In genomic region chr7:158266817-158267736, GRCh38 we compare ENCODE assay signal across 23 cellular contexts.
DNase-seq lines count a peak whose midpoint lies in the region; ATAC-seq and TF ChIP-seq lines count a peak whose summit lies in the region.
"Had no signal": no experiment of that assay in that cellular context is flagged by ENCODE, and none has a peak within 500 bp of the region (broad histone marks: within the 10 kb centered on the region; RNA-seq: fewer than 3 reads in every experiment).

No MANE protein-coding gene starts in this region.

- POLR2A ChIA-PET in activated naive CD8-positive, alpha-beta T cell treated with anti-CD3 and anti-CD28 coated beads, Interleukin-2, amount 10 ng/mL, durations not matched to agents 7 days and 5 days (lab: Charles Lee), result no interaction called here

- ATAC-seq in activated naive CD8-positive, alpha-beta T cell treated with anti-CD3 and anti-CD28 coated beads, Interleukin-2, amount 10 ng/mL, durations not matched to agents 7 days and 5 days (ENCODE audit: low read depth), result no peak
- ATAC-seq in HG02970 (IDR thresholded peaks at IDR 0.05; ENCODE audit: low FRiP score, unreplicated experiment), result no peak
- ATAC-seq: naive thymus-derived CD8-positive, alpha-beta T cell had no signal

- no peaks in the 10 kb centered on the region for H3K4me1 ChIP-seq in osteoblast (ENCODE audit: insufficient read depth, low read length)
- H3K4me1 ChIP-seq: breast epithelium, uterus had no signal

- TF ChIP-seq CTCF in glutamatergic neuron (IDR thresholded peaks at IDR 0.05; ENCODE audit: partially characterized antibody, unreplicated experiment) (no peak), osteoblast (IDR thresholded peaks at IDR 0.05; ENCODE audit: extremely low read depth, low read depth, low read length) (no peak), type B pancreatic cell (conservative IDR thresholded peaks at IDR 0.05) (no peak)

- H3K36me3 ChIP-seq in osteoblast (ENCODE audit: insufficient read depth, low read length), result no peaks in the 10 kb centered on the region
- H3K36me3 ChIP-seq: breast epithelium, uterus had no signal

- no peak overlapping the region for H3K4me3 Mint-ChIP-seq in activated naive CD8-positive, alpha-beta T cell treated with anti-CD3 and anti-CD28 coated beads, Interleukin-2, amount 10 ng/mL, durations not matched to agents 7 days and 5 days
- no peak overlapping the region for H3K4me3 Mint-ChIP-seq in activated naive CD8-positive, alpha-beta T cell treated with anti-CD3 and anti-CD28 coated beads for 36 hours
- H3K4me3 Mint-ChIP-seq in glutamatergic neuron (ENCODE audit: unreplicated experiment), result no peak overlapping the region
- H3K4me3 Mint-ChIP-seq in type B pancreatic cell, result peak overlapping the region; percentile 7
- H3K4me3 Mint-ChIP-seq: CD8-positive, alpha-beta memory T cell; dendritic cell treated with granulocyte-macrophage colony-stimulating factor and Interleukin-4, amounts not matched to agents 40 ng/mL and 50 ng/mL, for 4 days; naive thymus-derived CD8-positive, alpha-beta T cell; T-helper 1 cell treated with Interleukin-12 subunit alpha and Interleukin-12 subunit beta and Interleukin-4 antibody, amounts not matched to agents 30 μg/mL and 1 μg/mL, for 36 hours had no signal

- no peak overlapping the region for H3K27ac Mint-ChIP-seq in activated naive CD8-positive, alpha-beta T cell treated with anti-CD3 and anti-CD28 coated beads, Interleukin-2, amount 10 ng/mL, durations not matched to agents 7 days and 5 days
- no peak overlapping the region for H3K27ac Mint-ChIP-seq in activated naive CD8-positive, alpha-beta T cell treated with anti-CD3 and anti-CD28 coated beads for 36 hours
- no peak overlapping the region for H3K27ac Mint-ChIP-seq in glutamatergic neuron (ENCODE audit: unreplicated experiment)
- peak overlapping the region; percentile 26 for H3K27ac Mint-ChIP-seq in type B pancreatic cell
- H3K27ac Mint-ChIP-seq: dendritic cell treated with granulocyte-macrophage colony-stimulating factor and Interleukin-4, amounts not matched to agents 40 ng/mL and 50 ng/mL, for 4 days; T-helper 1 cell treated with Interleukin-12 subunit alpha and Interleukin-12 subunit beta and Interleukin-4 antibody, amounts not matched to agents 30 μg/mL and 1 μg/mL, for 36 hours had no signal

- no peaks in the 10 kb centered on the region for H3K79me2 ChIP-seq in osteoblast (ENCODE audit: insufficient read depth, low read length)

- H3K9me3 ChIP-seq in osteoblast (ENCODE audit: low read depth, low read length), result peaks cover 2% of the 10 kb centered on the region
- H3K9me3 ChIP-seq: uterus had no signal

- no peaks in the 10 kb centered on the region for H3K4me1 Mint-ChIP-seq in activated naive CD8-positive, alpha-beta T cell treated with anti-CD3 and anti-CD28 coated beads, Interleukin-2, amount 10 ng/mL, durations not matched to agents 7 days and 5 days
- H3K4me1 Mint-ChIP-seq in activated naive CD8-positive, alpha-beta T cell treated with anti-CD3 and anti-CD28 coated beads for 36 hours, result no peaks in the 10 kb centered on the region
- peaks cover 5% of the 10 kb centered on the region for H3K4me1 Mint-ChIP-seq in glutamatergic neuron (ENCODE audit: low read depth, unreplicated experiment)
- no peaks in the 10 kb centered on the region for H3K4me1 Mint-ChIP-seq in type B pancreatic cell (ENCODE audit: unreplicated experiment)
- H3K4me1 Mint-ChIP-seq: CD8-positive, alpha-beta memory T cell had no signal

- no peak overlapping the region for H3K4me3 ChIP-seq in osteoblast (ENCODE audit: insufficient read depth, low read length)
- H3K4me3 ChIP-seq: breast epithelium, uterus had no signal

- no peak overlapping the region for H3K4me2 ChIP-seq in osteoblast (ENCODE audit: insufficient read depth, low read length)

- no peaks in the 10 kb centered on the region for H4K20me1 ChIP-seq in osteoblast (ENCODE audit: insufficient read depth, low read length)

- peak; percentile 10 for DNase-seq in activated naive CD8-positive, alpha-beta T cell treated with anti-CD3 and anti-CD28 coated beads, Interleukin-2, amount 10 ng/mL, durations not matched to agents 7 days and 5 days
- no peak for DNase-seq in activated naive CD8-positive, alpha-beta T cell treated with anti-CD3 and anti-CD28 coated beads for 36 hours
- peak; percentile 13 for DNase-seq in glutamatergic neuron
- peak; percentile 63 for DNase-seq in osteoblast (ENCODE audit: insufficient read length, low spot score, missing footprints)
- peak; percentile 65 for DNase-seq in type B pancreatic cell (ENCODE audit: extremely low spot score, unreplicated experiment)
- DNase-seq in OCI-M1 (lab: John Stamatoyannopoulos, UW), result no peak
- DNase-seq in SKM-1 treated with dmso at 0.1 percent for 144 hours (lab: John Stamatoyannopoulos, UW; ENCODE audit: unreplicated experiment), result no peak
- DNase-seq: activated CD4-positive, alpha-beta T cell treated with anti-CD3 and anti-CD28 coated beads for 4 hours; activated CD8-positive, alpha-beta memory T cell treated with anti-CD3 and anti-CD28 coated beads for 24 hours; activated T-cell treated with anti-CD3 and anti-CD28 coated beads, Interleukin-2, amount 50 U/mL, for 1 hour; AML-193; DMS153; KBM-7; MM.1S; naive thymus-derived CD8-positive, alpha-beta T cell; NCI-H2171; NCI-H510A treated with DMSO at 0.1 percent for 48 hours; uterus had no signal

- no peaks in the 10 kb centered on the region for H3K36me3 Mint-ChIP-seq in activated naive CD8-positive, alpha-beta T cell treated with anti-CD3 and anti-CD28 coated beads, Interleukin-2, amount 10 ng/mL, durations not matched to agents 7 days and 5 days
- no peaks in the 10 kb centered on the region for H3K36me3 Mint-ChIP-seq in activated naive CD8-positive, alpha-beta T cell treated with anti-CD3 and anti-CD28 coated beads for 36 hours
- H3K36me3 Mint-ChIP-seq in glutamatergic neuron (ENCODE audit: unreplicated experiment) (peaks cover 11% of the 10 kb centered on the region), type B pancreatic cell (no peaks in the 10 kb centered on the region)
- H3K36me3 Mint-ChIP-seq: CD8-positive, alpha-beta memory T cell; naive thymus-derived CD8-positive, alpha-beta T cell had no signal

- no peaks in the 10 kb centered on the region for H3K27me3 ChIP-seq in osteoblast (ENCODE audit: insufficient read depth, low read length)
- H3K27me3 ChIP-seq: breast epithelium, uterus had no signal

- H3K9me3 Mint-ChIP-seq in activated naive CD8-positive, alpha-beta T cell treated with anti-CD3 and anti-CD28 coated beads, Interleukin-2, amount 10 ng/mL, durations not matched to agents 7 days and 5 days, result no peaks in the 10 kb centered on the region
- H3K9me3 Mint-ChIP-seq in activated naive CD8-positive, alpha-beta T cell treated with anti-CD3 and anti-CD28 coated beads for 36 hours, result no peaks in the 10 kb centered on the region
- H3K9me3 Mint-ChIP-seq in glutamatergic neuron (ENCODE audit: unreplicated experiment) (peaks cover 9% of the 10 kb centered on the region), type B pancreatic cell (no peaks in the 10 kb centered on the region)
- H3K9me3 Mint-ChIP-seq: CD8-positive, alpha-beta memory T cell; dendritic cell treated with granulocyte-macrophage colony-stimulating factor and Interleukin-4, amounts not matched to agents 40 ng/mL and 50 ng/mL, for 4 days had no signal

- H2AFZ ChIP-seq in osteoblast (ENCODE audit: low read length), result no peak overlapping the region

- H3K27ac ChIP-seq in osteoblast (ENCODE audit: low read depth, low read length), result no peak overlapping the region
- H3K27ac ChIP-seq: breast epithelium, uterus had no signal

- no peaks in the 10 kb centered on the region for H3K27me3 Mint-ChIP-seq in activated naive CD8-positive, alpha-beta T cell treated with anti-CD3 and anti-CD28 coated beads, Interleukin-2, amount 10 ng/mL, durations not matched to agents 7 days and 5 days
- no peaks in the 10 kb centered on the region for H3K27me3 Mint-ChIP-seq in activated naive CD8-positive, alpha-beta T cell treated with anti-CD3 and anti-CD28 coated beads for 36 hours
- peaks cover 5% of the 10 kb centered on the region for H3K27me3 Mint-ChIP-seq in glutamatergic neuron (ENCODE audit: unreplicated experiment)
- H3K27me3 Mint-ChIP-seq in type B pancreatic cell, result peaks cover 4% of the 10 kb centered on the region
- H3K27me3 Mint-ChIP-seq: CD8-positive, alpha-beta memory T cell; dendritic cell treated with granulocyte-macrophage colony-stimulating factor and Interleukin-4, amounts not matched to agents 40 ng/mL and 50 ng/mL, for 4 days; naive thymus-derived CD8-positive, alpha-beta T cell had no signal

Comparison
In these comparisons a context has a peak if more than half of its experiments do, and no peak if none do; other contexts are left out.
1. DNase-seq: peak in activated naive CD8-positive, alpha-beta T cell treated with anti-CD3 and anti-CD28 coated beads, Interleukin-2, amount 10 ng/mL, durations not matched to agents 7 days and 5 days (single experiment), glutamatergic neuron (single experiment), osteoblast (single experiment) and type B pancreatic cell (single experiment); none in activated naive CD8-positive, alpha-beta T cell treated with anti-CD3 and anti-CD28 coated beads for 36 hours (single experiment), OCI-M1 (single experiment) and SKM-1 treated with dmso at 0.1 percent for 144 hours (single experiment).